In genomic region chr1:33607444-33608005, GRCh38 we compare ENCODE assay signal across 16 cellular contexts.
DNase-seq lines count a peak whose midpoint lies in the region; ATAC-seq and TF ChIP-seq lines count a peak whose summit lies in the region.
"Had no signal": no experiment of that assay in that cellular context is flagged by ENCODE, and none has a peak within 500 bp of the region (broad histone marks: within the 10 kb centered on the region; RNA-seq: fewer than 3 reads in every experiment).

No MANE protein-coding gene starts in this region.

- no peak overlapping the region for H3K4ac ChIP-seq in neuronal stem cell (ENCODE audit: low read length)

- no peaks in the 10 kb centered on the region for H3K36me3 ChIP-seq in neuronal stem cell (replicated peaks in 1 of 2; ENCODE audit: control insufficient read depth in 2 of 2, insufficient read depth in 2 of 2, low read length in 2 of 2)
- H3K36me3 ChIP-seq: BLaER1 treated with 17β-estradiol and CSF1 and Interleukin-3, amounts not matched to agents 10 nM and 100 nM had no signal

- no peaks in the 10 kb centered on the region for H3K9me3 Mint-ChIP-seq in endothelial cell (ENCODE audit: unreplicated experiment)
- H3K9me3 Mint-ChIP-seq in type B pancreatic cell: no peaks in the 10 kb centered on the region
- H3K9me3 Mint-ChIP-seq: CD8-positive, alpha-beta T cell; IgD-negative memory B cell had no signal

- WGBS in neuronal stem cell (ENCODE audit: extremely low coverage in 2 of 2, insufficient read length in 2 of 2, insufficient replicate concordance in 1 of 2), 2 donors: no CpG with 5 or more reads among the region's 12 CpGs

- H3K9ac ChIP-seq in neuronal stem cell (ENCODE audit: low read depth, low read length, poor library complexity): no peak overlapping the region
- H3K9ac ChIP-seq: BLaER1 treated with 17β-estradiol and CSF1 and Interleukin-3, amounts not matched to agents 10 nM and 100 nM had no signal

- H4K91ac ChIP-seq in neuronal stem cell (ENCODE audit: low read depth, low read length, poor library complexity): no peak overlapping the region

- no peak overlapping the region for H2BK5ac ChIP-seq in neuronal stem cell (ENCODE audit: low read length)

- no peak overlapping the region for H3K23ac ChIP-seq in neuronal stem cell (ENCODE audit: low read depth, low read length, poor library complexity)

- no peak overlapping the region for H3K27ac ChIP-seq in neuronal stem cell (replicated peaks; ENCODE audit: low read length)
- H3K27ac ChIP-seq: BLaER1 treated with 17β-estradiol and CSF1 and Interleukin-3, amounts not matched to agents 10 nM and 100 nM had no signal

- H3K4me3 ChIP-seq in neuronal stem cell (ENCODE audit: low read length in 2 of 2): no peak overlapping the region
- H3K4me3 ChIP-seq: BLaER1 treated with 17β-estradiol and CSF1 and Interleukin-3, amounts not matched to agents 10 nM and 100 nM had no signal

- H2BK12ac ChIP-seq in neuronal stem cell (ENCODE audit: low read length): no peak overlapping the region

- no peak overlapping the region for H4K8ac ChIP-seq in neuronal stem cell (ENCODE audit: low read depth, low read length)

- no peaks in the 10 kb centered on the region for H3K79me1 ChIP-seq in neuronal stem cell (ENCODE audit: low read depth, low read length)

- H3K27ac Mint-ChIP-seq in T-helper 17 cell (peak overlapping the region; percentile 10), endothelial cell (ENCODE audit: unreplicated experiment) (peak overlapping the region; percentile 78), type B pancreatic cell (peak overlapping the region; percentile 51)
- H3K27ac Mint-ChIP-seq: B cell; CD8-positive, alpha-beta T cell; IgD-negative memory B cell had no signal

- H3K4me3 Mint-ChIP-seq in T-helper 17 cell: no peak overlapping the region
- no peak overlapping the region for H3K4me3 Mint-ChIP-seq in endothelial cell (ENCODE audit: unreplicated experiment)
- H3K4me3 Mint-ChIP-seq in type B pancreatic cell: no peak overlapping the region
- H3K4me3 Mint-ChIP-seq: B cell; CD8-positive, alpha-beta T cell; IgD-negative memory B cell had no signal

- no peak overlapping the region for H3K4me2 ChIP-seq in neuronal stem cell (ENCODE audit: insufficient read depth, low read length, poor library complexity, severe bottlenecking)
- H3K4me2 ChIP-seq: BLaER1 treated with 17β-estradiol and CSF1 and Interleukin-3, amounts not matched to agents 10 nM and 100 nM had no signal

- no peak overlapping the region for H2BK15ac ChIP-seq in neuronal stem cell (ENCODE audit: low read length)

- H3K4me1 ChIP-seq in neuronal stem cell (ENCODE audit: control insufficient read depth in 2 of 2, insufficient read depth in 1 of 2, low read depth in 1 of 2, low read length in 2 of 2): no peaks in the 10 kb centered on the region

- H3K27me3 Mint-ChIP-seq in T-helper 17 cell: peaks cover 34% of the 10 kb centered on the region
- peaks cover 3% of the 10 kb centered on the region for H3K27me3 Mint-ChIP-seq in endothelial cell (ENCODE audit: unreplicated experiment)
- H3K27me3 Mint-ChIP-seq in type B pancreatic cell: peaks cover 15% of the 10 kb centered on the region
- H3K27me3 Mint-ChIP-seq: IgD-negative memory B cell had no signal

- no peak overlapping the region for H3K14ac ChIP-seq in neuronal stem cell (ENCODE audit: low read length)

- no peak for TF ChIP-seq CTCF in endothelial cell (IDR thresholded peaks at IDR 0.05; ENCODE audit: unreplicated experiment)
- TF ChIP-seq CTCF in type B pancreatic cell (conservative IDR thresholded peaks at IDR 0.05): no peak

- H3K4me1 Mint-ChIP-seq in T-helper 17 cell (peaks cover 2% of the 10 kb centered on the region), endothelial cell (ENCODE audit: unreplicated experiment) (no peaks in the 10 kb centered on the region), type B pancreatic cell (ENCODE audit: unreplicated experiment) (no peaks in the 10 kb centered on the region)
- H3K4me1 Mint-ChIP-seq: B cell, IgD-negative memory B cell had no signal

- H3K27me3 ChIP-seq in neuronal stem cell (ENCODE audit: control insufficient read depth in 3 of 3, insufficient read depth in 3 of 3, low read depth in 1 of 3, low read length in 3 of 3): peaks cover 0 to 36% (median 0%) of the 10 kb centered on the region in 3 experiments
- H3K27me3 ChIP-seq: BLaER1 treated with 17β-estradiol and CSF1 and Interleukin-3, amounts not matched to agents 10 nM and 100 nM had no signal

- H3K36me3 Mint-ChIP-seq in T-helper 17 cell (ENCODE audit: low read depth) (no peaks in the 10 kb centered on the region), endothelial cell (ENCODE audit: low read depth, unreplicated experiment) (no peaks in the 10 kb centered on the region), type B pancreatic cell (no peaks in the 10 kb centered on the region)
- H3K36me3 Mint-ChIP-seq: CD8-positive, alpha-beta T cell; IgD-negative memory B cell had no signal

- H3K18ac ChIP-seq in neuronal stem cell (ENCODE audit: low read length): no peak overlapping the region

- H2AK5ac ChIP-seq in neuronal stem cell (ENCODE audit: low read depth, low read length): peak overlapping the region; percentile 60

- H2BK120ac ChIP-seq in neuronal stem cell (ENCODE audit: low read depth, low read length): no peak overlapping the region

- H2AFZ ChIP-seq in neuronal stem cell (ENCODE audit: low read length): no peak overlapping the region

- no peak for DNase-seq in T-helper 17 cell
- no peak for DNase-seq in endothelial cell (ENCODE audit: low spot score)
- no peak for DNase-seq in neuronal stem cell (ENCODE audit: low spot score)
- DNase-seq in type B pancreatic cell (ENCODE audit: extremely low spot score, unreplicated experiment): no peak
- no peak for DNase-seq in kidney tubule cell (ENCODE audit: low spot score)
- DNase-seq: Calu3, DMS79 treated with DMSO at 0.1 percent for 48 hours, GF-D8, HCEC 1CT had no signal

- no peaks in the 10 kb centered on the region for H3K9me3 ChIP-seq in T-helper 17 cell (ENCODE audit: control insufficient read depth, low read length, poor library complexity, severe bottlenecking)
- H3K9me3 ChIP-seq in neuronal stem cell (replicated peaks in 1 of 2; ENCODE audit: control insufficient read depth in 2 of 2, insufficient read depth in 1 of 2, low read depth in 1 of 2, low read length in 2 of 2): no peaks in the 10 kb centered on the region
- H3K9me3 ChIP-seq: BLaER1 treated with 17β-estradiol and CSF1 and Interleukin-3, amounts not matched to agents 10 nM and 100 nM had no signal

- ATAC-seq in T-helper 17 cell (no peak), HG03280 (IDR thresholded peaks at IDR 0.05; ENCODE audit: unreplicated experiment) (no peak), HG02588 (IDR thresholded peaks at IDR 0.05; ENCODE audit: unreplicated experiment) (no peak)
- ATAC-seq: CD8-positive, alpha-beta T cell; HepG2 had no signal

Comparison
In these comparisons a context has a peak if more than half of its experiments do, and no peak if none do; other contexts are left out.
1. H3K27ac Mint-ChIP-seq: peak in every context shown above with its lines; median percentile 78 in endothelial cell; 51 in type B pancreatic cell; 10 in T-helper 17 cell.